ENCODE assay signal across 18 cellular contexts in genomic region chr7:142365410-142365842, GRCh38.
DNase-seq lines count a peak whose midpoint lies in the region; TF ChIP-seq lines count a peak whose summit lies in the region.
"Had no signal": no experiment of that assay in that cellular context is flagged by ENCODE, and none has a peak within 500 bp of the region (broad histone marks: within the 10 kb centered on the region; RNA-seq: fewer than 3 reads in every experiment).

No MANE protein-coding gene starts in this region.

- H4K20me1 ChIP-seq in mammary epithelial cell (ENCODE audit: insufficient read depth, low read length) = no peaks in the 10 kb centered on the region
- H4K20me1 ChIP-seq in Karpas-422 (ENCODE audit: insufficient read depth, low read depth, low read length) = no peaks in the 10 kb centered on the region

- CTCF ChIA-PET in mammary epithelial cell (lab: Charles Lee; ENCODE audit: low non-redundant PET) = interaction anchor here (0.5 kb wide), 1 partner anchor 1017 kb away, joined by 3 read pairs; no protein-coding TSS in a partner anchor

- H3K79me2 ChIP-seq in mammary epithelial cell (ENCODE audit: insufficient read depth, low read length) = no peaks in the 10 kb centered on the region
- H3K79me2 ChIP-seq in Karpas-422 (ENCODE audit: low read length) = no peaks in the 10 kb centered on the region

- in situ Hi-C loops in mammary epithelial cell (cut with MboI; ENCODE audit: low sequenced_read_pairs in 2 of 2) = no loop called here
- in situ Hi-C loops in G401 (cut with HindIII; ENCODE audit: low sequenced_read_pairs) = no loop called here

- 90% methylated on average over 2 of the region's 2 CpGs for WGBS in mammary epithelial cell (ENCODE audit: low coverage, missing lambda C conversion rate)
- WGBS in suprapubic skin = 67% methylated on average over 2 of the region's 2 CpGs

- dilution Hi-C loops in mammary epithelial cell (cut with HindIII; ENCODE audit: low sequenced_read_pairs) = no loop called here

- intact Hi-C loops in mammary epithelial cell (cut with micrococcal nuclease) (no loop called here), breast epithelium (cut with DNase I; ENCODE audit: low total_unique reads) (loop anchor here (5.0 kb wide), 1 partner anchor 788 kb away; no protein-coding TSS in a partner anchor)

- H3K9ac ChIP-seq in mammary epithelial cell (ENCODE audit: insufficient read depth, low read length) = no peak overlapping the region
- H3K9ac ChIP-seq in iPS-18a (ENCODE audit: low read length) = no peak overlapping the region
- H3K9ac ChIP-seq in Karpas-422 (ENCODE audit: low read length) = no peak overlapping the region

- H3K4me2 ChIP-seq in mammary epithelial cell (ENCODE audit: insufficient read depth, low read depth, low read length) = peak overlapping the region; percentile 36
- H3K4me2 ChIP-seq in Karpas-422 (ENCODE audit: low read depth, low read length, poor library complexity, severe bottlenecking) = no peak overlapping the region
- H3K4me2 ChIP-seq: PC-9 had no signal

- H3K9me3 ChIP-seq in mammary epithelial cell (replicated peaks; ENCODE audit: insufficient read depth, low read length) = peaks cover 3% of the 10 kb centered on the region
- H3K9me3 ChIP-seq in breast epithelium = peaks cover 0 to 14% of the 10 kb centered on the region in 2 donors
- no peaks in the 10 kb centered on the region for H3K9me3 ChIP-seq in iPS-18a (ENCODE audit: control insufficient read depth, low read depth, low read length)
- H3K9me3 ChIP-seq in suprapubic skin = no peaks in the 10 kb centered on the region
- H3K9me3 ChIP-seq in Karpas-422 (ENCODE audit: low read length) = no peaks in the 10 kb centered on the region

- no TSS peak for BruUV-seq in mammary epithelial cell (replicated peaks; lab: Mats Ljungman, UMichigan)

- H3K9me2 ChIP-seq in Karpas-422 (replicated peaks; ENCODE audit: insufficient read depth, low read length) = no peaks in the 10 kb centered on the region

- peak; percentile 67 for DNase-seq in mammary epithelial cell
- DNase-seq in breast epithelium (ENCODE audit: low spot score in 2 of 2) = no peak
- DNase-seq in epithelial cell of esophagus (ENCODE audit: low read depth) = peak; percentile 50
- DNase-seq in activated naive CD4-positive, alpha-beta T cell treated with Interleukin-2 at 50 U/mL for 16 hours = no peak
- DNase-seq in G401 (ENCODE audit: low spot score) = no peak
- DNase-seq in suprapubic skin (ENCODE audit: low spot score in 2 of 2) = no peak
- no peak for DNase-seq in Karpas-422
- DNase-seq: DMS79, KBM-7, NCI-H1417, NCI-H187, NCI-H2227 treated with DMSO at 0.1 percent for 48 hours, NCI-H524, PC-9, SIG-M5 had no signal

- H2AFZ ChIP-seq in mammary epithelial cell (ENCODE audit: low read depth, low read length) = peak overlapping the region; percentile 60
- H2AFZ ChIP-seq in Karpas-422 (ENCODE audit: low read length) = no peak overlapping the region
- H2AFZ ChIP-seq: PC-9 had no signal

- H3K27me3 ChIP-seq in mammary epithelial cell (ENCODE audit: insufficient read depth, low read length) (no peaks in the 10 kb centered on the region), breast epithelium (no peaks in the 10 kb centered on the region), iPS-18a (ENCODE audit: control insufficient read depth, insufficient read depth, low read length) (no peaks in the 10 kb centered on the region), suprapubic skin (no peaks in the 10 kb centered on the region), Karpas-422 (ENCODE audit: low read length) (no peaks in the 10 kb centered on the region)

- TF ChIP-seq EP300 in suprapubic skin (IDR thresholded peaks at IDR 0.05) = no peak

- no peak for TF ChIP-seq CTCF in mammary epithelial cell (conservative IDR thresholded peaks at IDR 0.05 in 1 of 2, IDR thresholded peaks at IDR 0.05 in 1 of 2; ENCODE audit: extremely low read depth in 1 of 2, insufficient read depth in 1 of 2, low read depth in 1 of 2, low read length in 2 of 2)
- no peak for TF ChIP-seq CTCF in breast epithelium (IDR thresholded peaks at IDR 0.05)
- no peak for TF ChIP-seq CTCF in epithelial cell of esophagus (IDR thresholded peaks at IDR 0.05; ENCODE audit: insufficient read depth, low read depth, low read length, missing control alignments)
- TF ChIP-seq CTCF in suprapubic skin (IDR thresholded peaks at IDR 0.05) = no peak

- H3K27ac ChIP-seq in mammary epithelial cell (ENCODE audit: insufficient read depth, low read depth, low read length) (peak overlapping the region; percentile 26), breast epithelium (no peak overlapping the region), iPS-18a (ENCODE audit: low read length) (peak overlapping the region; percentile 76), suprapubic skin (no peak overlapping the region), Karpas-422 (ENCODE audit: low read length) (no peak overlapping the region)
- H3K27ac ChIP-seq: 22Rv1, PC-9, RWPE1 had no signal

- H3K4me1 ChIP-seq in mammary epithelial cell (ENCODE audit: insufficient read depth, low read length) (peaks cover 18% of the 10 kb centered on the region), breast epithelium (no peaks in the 10 kb centered on the region), iPS-18a (ENCODE audit: control insufficient read depth, low read depth, low read length) (peaks cover 30% of the 10 kb centered on the region), suprapubic skin (no peaks in the 10 kb centered on the region), Karpas-422 (ENCODE audit: low read length) (no peaks in the 10 kb centered on the region)

- no peaks in the 10 kb centered on the region for H3K36me3 ChIP-seq in mammary epithelial cell (ENCODE audit: insufficient read depth, low read length)
- no peaks in the 10 kb centered on the region for H3K36me3 ChIP-seq in breast epithelium
- H3K36me3 ChIP-seq in iPS-18a (ENCODE audit: control insufficient read depth, low read depth, low read length) = no peaks in the 10 kb centered on the region
- no peaks in the 10 kb centered on the region for H3K36me3 ChIP-seq in suprapubic skin
- H3K36me3 ChIP-seq in Karpas-422 (ENCODE audit: insufficient read depth, low read length) = no peaks in the 10 kb centered on the region

- H3K4me3 ChIP-seq in mammary epithelial cell (replicated peaks in 1 of 3; ENCODE audit: insufficient read depth in 1 of 3, low read depth in 2 of 3, low read length in 3 of 3) = no peak overlapping the region
- no peak overlapping the region for H3K4me3 ChIP-seq in breast epithelium
- no peak overlapping the region for H3K4me3 ChIP-seq in epithelial cell of esophagus (ENCODE audit: low read length)
- no peak overlapping the region for H3K4me3 ChIP-seq in iPS-18a (ENCODE audit: low read length)
- H3K4me3 ChIP-seq in suprapubic skin = no peak overlapping the region
- H3K4me3 ChIP-seq in Karpas-422 (ENCODE audit: low read length) = no peak overlapping the region
- H3K4me3 ChIP-seq: PC-9 had no signal

- no peak for TF ChIP-seq POLR2A in breast epithelium (IDR thresholded peaks at IDR 0.05)
- TF ChIP-seq POLR2A in suprapubic skin (IDR thresholded peaks at IDR 0.05) = no peak

Comparison
In these comparisons a context has a peak if more than half of its experiments do, and no peak if none do; other contexts are left out.
1. DNase-seq: peak in mammary epithelial cell (single experiment) and epithelial cell of esophagus (single experiment); none in breast epithelium (0 of 2), activated naive CD4-positive, alpha-beta T cell treated with Interleukin-2 at 50 U/mL for 16 hours (single experiment), G401 (single experiment), suprapubic skin (0 of 2) and Karpas-422 (single experiment).
2. H3K27ac ChIP-seq: peak in mammary epithelial cell (single experiment) and iPS-18a (single experiment); none in breast epithelium (0 of 2), suprapubic skin (single experiment) and Karpas-422 (single experiment).